In the genomic region with DNA sequence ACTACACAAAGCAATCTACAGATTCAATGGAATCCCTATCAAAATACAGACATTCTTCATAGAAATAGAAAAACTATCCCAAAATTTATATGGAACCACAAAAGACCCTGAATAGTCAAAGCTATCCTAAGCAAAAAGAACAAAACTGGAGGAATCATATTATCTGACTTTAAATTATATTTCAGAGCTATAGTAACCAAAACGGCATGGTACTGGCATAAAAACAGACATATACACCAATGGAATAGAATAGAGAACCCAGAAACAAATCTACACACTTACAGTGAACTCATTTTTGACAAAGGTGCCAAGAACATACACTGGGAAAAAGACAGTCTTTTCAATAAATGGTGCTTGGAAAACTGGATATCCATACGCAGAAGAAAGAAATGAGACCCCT, we compare ENCODE assay signal across 14 cellular contexts. TPM values are rescaled to one million over a fixed set of nuclear protein-coding genes. Genes with fewer than 3 reads are reported as not detected.
"Had no signal": no experiment of that assay in that cellular context is flagged by ENCODE, and none has a peak within 500 bp of the region (broad histone marks: within the 10 kb centered on the region; RNA-seq: fewer than 3 reads in every experiment).

No MANE protein-coding gene starts in this region.

RNA-seq across cellular contexts. Expression of gene IL20, which starts 12.8 kb away (rescaled TPM):
- total RNA-seq: activated B cell treated with CpG ODN at 0.5 μM for 24 hours; activated CD4-positive, alpha-beta memory T cell treated with anti-CD3 and anti-CD28 coated beads for 36 hours; activated CD4-positive, alpha-beta memory T cell treated with anti-CD3 and anti-CD28 coated beads, Interleukin-2, amount 10 ng/mL, durations not matched to agents 7 days and 5 days; activated CD4-positive, alpha-beta T cell treated with anti-CD3 and anti-CD28 coated beads for 36 hours; activated CD4-positive, alpha-beta T cell treated with anti-CD3 and anti-CD28 coated beads, Interleukin-2, amount 10 ng/mL, durations not matched to agents 24 days and 14 days; activated CD4-positive, alpha-beta T cell treated with anti-CD3 and anti-CD28 coated beads, Interleukin-2, amount 10 ng/mL, durations not matched to agents 7 days and 5 days; activated CD8-positive, alpha-beta memory T cell treated with anti-CD3 and anti-CD28 coated beads for 36 hours; activated CD8-positive, alpha-beta memory T cell treated with anti-CD3 and anti-CD28 coated beads, Interleukin-2, amount 10 ng/mL, durations not matched to agents 7 days and 5 days; activated CD8-positive, alpha-beta T cell treated with anti-CD3 and anti-CD28 coated beads for 36 hours; activated CD8-positive, alpha-beta T cell treated with anti-CD3 and anti-CD28 coated beads, Interleukin-2, amount 10 ng/mL, durations not matched to agents 7 days and 5 days; T-helper 1 cell treated with Interleukin-12 subunit alpha and Interleukin-12 subunit beta and Interleukin-4 antibody, amounts not matched to agents 30 ng/mL and 1 ng/mL, for 36 hours; T-helper 17 cell; T-helper 2 cell treated with Interferon-gamma antibody and Interleukin-4, amounts not matched to agents 100 ng/mL and 5 ng/mL, for 36 hours; WTC11 had no signal

RNA-seq across cellular contexts. Expression of gene IL24, which starts 44.6 kb away (rescaled TPM):
- total RNA-seq: activated B cell treated with CpG ODN at 0.5 μM for 24 hours; activated CD4-positive, alpha-beta memory T cell treated with anti-CD3 and anti-CD28 coated beads, Interleukin-2, amount 10 ng/mL, durations not matched to agents 7 days and 5 days; activated CD4-positive, alpha-beta T cell treated with anti-CD3 and anti-CD28 coated beads, Interleukin-2, amount 10 ng/mL, durations not matched to agents 7 days and 5 days; activated CD8-positive, alpha-beta memory T cell treated with anti-CD3 and anti-CD28 coated beads, Interleukin-2, amount 10 ng/mL, durations not matched to agents 7 days and 5 days; activated CD8-positive, alpha-beta T cell treated with anti-CD3 and anti-CD28 coated beads, Interleukin-2, amount 10 ng/mL, durations not matched to agents 7 days and 5 days; T-helper 17 cell; WTC11 had no signal
